ENCODE assay signal across 1 cellular context in the genomic region with DNA sequence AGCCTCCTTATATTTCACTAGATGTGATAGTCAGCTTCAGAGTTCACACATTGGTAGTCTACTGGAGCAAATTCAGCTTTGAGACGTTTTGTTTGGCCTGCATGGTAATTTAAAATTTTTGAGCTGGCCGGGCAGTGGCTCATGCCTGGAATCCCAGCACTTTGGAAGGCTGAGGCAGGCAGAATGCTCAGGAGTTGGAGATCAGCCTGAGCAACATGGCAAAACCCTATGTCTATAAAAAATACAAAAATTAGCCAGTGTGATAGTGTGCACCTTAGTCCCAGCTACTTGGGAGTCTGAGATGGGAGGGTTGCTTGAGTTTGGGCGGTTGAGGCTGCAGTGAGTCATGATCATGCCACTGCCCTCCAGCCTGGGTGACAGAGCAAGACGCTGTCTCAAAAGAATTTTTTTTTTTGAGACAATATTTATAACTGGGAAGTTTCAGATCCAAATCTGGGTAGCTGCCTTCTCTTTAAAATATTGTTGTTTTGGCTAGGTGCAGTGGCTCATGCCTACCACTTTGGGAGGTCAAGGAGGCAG.
TF ChIP-seq lines count a peak whose summit lies in the region.

No MANE protein-coding gene starts in this region.

TF ChIP-seq in K562, 482 proteins besides CTCF, POLR2A, EP300 and RAD21:
- peak; percentile 29; the same call in 1 of the 2 replicates for TF ChIP-seq ZNF384 (IDR thresholded peaks at IDR 0.05; ENCODE audit: low read depth, low read length)
- TF ChIP-seq, protein P1, sequence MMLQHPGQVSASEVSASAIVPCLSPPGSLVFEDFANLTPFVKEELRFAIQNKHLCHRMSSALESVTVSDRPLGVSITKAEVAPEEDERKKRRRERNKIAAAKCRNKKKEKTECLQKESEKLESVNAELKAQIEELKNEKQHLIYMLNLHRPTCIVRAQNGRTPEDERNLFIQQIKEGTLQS (IDR thresholded peaks at IDR 0.05) = peak; percentile 39; the same call in 1 of the 2 replicates
- TF ChIP-seq, protein P1 (CRISPR knock-in tag; conservative IDR thresholded peaks at IDR 0.05) = no peak
- no peak for TF ChIP-seq CHD1 (IDR thresholded peaks at IDR 0.05; ENCODE audit: low read length)
- no peak for TF ChIP-seq SMC3 (conservative IDR thresholded peaks at IDR 0.05; ENCODE audit: insufficient read depth, low read depth, low read length)
- 0 out of 2 replicates have a peak, but pooled peaks have one; percentile 26 for TF ChIP-seq JUN (IDR thresholded peaks at IDR 0.05; ENCODE audit: borderline replicate concordance, low read depth, low read length)
- TF ChIP-seq JUN (CRISPR knock-in tag; IDR thresholded peaks at IDR 0.05; ENCODE audit: borderline replicate concordance) = no peak
- peak; percentile 80 for TF ChIP-seq FOSL1 (tag; conservative IDR thresholded peaks at IDR 0.05)
- peak; percentile 69 for TF ChIP-seq JUND (IDR thresholded peaks at IDR 0.05; ENCODE audit: borderline replicate concordance, low read depth, low read length)
- no peak for TF ChIP-seq JUND (tag; IDR thresholded peaks at IDR 0.05; ENCODE audit: borderline replicate concordance, low read depth, low read length)
- TF ChIP-seq, protein P2, sequence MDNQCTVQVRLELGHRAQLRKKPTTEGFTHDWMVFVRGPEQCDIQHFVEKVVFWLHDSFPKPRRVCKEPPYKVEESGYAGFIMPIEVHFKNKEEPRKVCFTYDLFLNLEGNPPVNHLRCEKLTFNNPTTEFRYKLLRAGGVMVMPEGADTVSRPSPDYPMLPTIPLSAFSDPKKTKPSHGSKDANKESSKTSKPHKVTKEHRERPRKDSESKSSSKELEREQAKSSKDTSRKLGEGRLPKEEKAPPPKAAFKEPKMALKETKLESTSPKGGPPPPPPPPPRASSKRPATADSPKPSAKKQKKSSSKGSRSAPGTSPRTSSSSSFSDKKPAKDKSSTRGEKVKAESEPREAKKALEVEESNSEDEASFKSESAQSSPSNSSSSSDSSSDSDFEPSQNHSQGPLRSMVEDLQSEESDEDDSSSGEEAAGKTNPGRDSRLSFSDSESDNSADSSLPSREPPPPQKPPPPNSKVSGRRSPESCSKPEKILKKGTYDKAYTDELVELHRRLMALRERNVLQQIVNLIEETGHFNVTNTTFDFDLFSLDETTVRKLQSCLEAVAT (IDR thresholded peaks at IDR 0.05) = no peak
TF ChIP-seq in K562: peak in this region for 5.
